Comparison of ENCODE assay signal across 8 cellular contexts in the genomic region with DNA sequence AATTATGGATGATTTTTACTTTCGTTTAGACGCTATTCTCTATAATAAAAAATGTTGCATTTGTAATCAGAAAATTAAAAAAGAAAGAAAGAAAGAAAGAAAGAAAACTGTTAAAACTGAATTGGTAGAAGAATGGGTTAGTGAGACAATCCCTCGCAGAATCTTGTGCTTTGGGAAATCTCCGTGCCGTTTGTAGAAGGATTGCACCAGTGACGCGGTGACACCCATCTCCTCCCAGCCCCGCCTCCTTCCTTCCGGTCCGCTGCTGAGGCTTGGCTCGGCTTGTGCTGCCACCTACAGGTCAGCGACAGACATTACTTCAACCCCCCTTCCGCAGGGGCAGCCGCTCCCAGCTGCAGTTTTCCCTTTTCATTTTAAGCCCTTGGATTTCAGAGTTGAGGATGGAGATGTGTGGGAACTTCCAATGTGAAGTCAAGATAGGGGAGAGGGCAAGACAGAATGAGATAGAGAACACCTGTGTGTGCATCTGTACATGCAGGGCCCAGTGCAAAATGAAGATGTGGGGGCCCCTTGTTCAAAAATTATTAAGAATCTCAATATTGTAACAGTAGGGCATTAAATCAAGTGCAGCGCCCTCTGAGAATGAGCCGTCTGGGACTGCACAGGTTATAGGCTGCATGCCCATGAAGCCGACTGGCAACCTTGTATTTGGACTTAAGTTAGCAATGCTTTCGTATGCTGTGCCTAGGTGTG. TPM values are rescaled to one million over a fixed set of nuclear protein-coding genes. Genes with fewer than 3 reads are reported as not detected.
DNase-seq lines count a peak whose midpoint lies in the region; ATAC-seq and TF ChIP-seq lines count a peak whose summit lies in the region.

No MANE protein-coding gene starts in this region.

- intact Hi-C loops in esophagus muscularis mucosa (cut with DNase I) = loop anchor here (2.0 to 5.0 kb wide), 2 partner anchors 121 to 195 kb away; no protein-coding TSS in a partner anchor

- peak overlapping the region; percentile 46 to 52 (median 50) for H3K4me3 ChIP-seq in esophagus muscularis mucosa

- H3K4me1 ChIP-seq in esophagus muscularis mucosa = peaks cover 6 to 11% (median 8%) of the 10 kb centered on the region in 4 donors

- peak; percentile 80 for ATAC-seq in GM19324 (IDR thresholded peaks at IDR 0.05; ENCODE audit: low FRiP score, unreplicated experiment)

- peaks cover 0 to 23% (median 0%) of the 10 kb centered on the region in 4 donors for H3K27me3 ChIP-seq in esophagus muscularis mucosa

- TF ChIP-seq EP300 in Ishikawa (IDR thresholded peaks at IDR 0.05; ENCODE audit: borderline replicate concordance) = no peak
- no peak for TF ChIP-seq EP300 in esophagus muscularis mucosa (IDR thresholded peaks at IDR 0.05)

- peak; percentile 97 for DNase-seq in AG08395 (ENCODE audit: low spot score)
- peak; percentile 24 for DNase-seq in OCI-M2 (lab: John Stamatoyannopoulos, UW; ENCODE audit: unreplicated experiment)
- peak; percentile 84 for DNase-seq in activated T-cell treated with anti-CD3 and anti-CD28 coated beads for 48 hours (ENCODE audit: low read depth)
- DNase-seq in esophagus muscularis mucosa (ENCODE audit: extremely low spot score) = peak; percentile 95
- DNase-seq in myocyte (ENCODE audit: low read depth) = peak; percentile 83
- peak; percentile 77 to 82 for DNase-seq in stimulated activated CD8-positive, alpha-beta memory T cell treated with anti-CD3 and anti-CD28 coated beads, Interleukin-7, amount 100 ng/mL, for 1 hour (ENCODE audit: low read depth in 2 of 2)

- no peak overlapping the region for H3K27ac ChIP-seq in esophagus muscularis mucosa (replicated peaks in 1 of 4)

- peak; percentile 96 to 98 (median 98) for TF ChIP-seq CTCF in esophagus muscularis mucosa (IDR thresholded peaks at IDR 0.05)

- no peaks in the 10 kb centered on the region for H3K9me3 ChIP-seq in esophagus muscularis mucosa

- WGBS in esophagus muscularis mucosa = 15% methylated on average over 18 of the region's 18 CpGs

- TF ChIP-seq POLR2A in esophagus muscularis mucosa (IDR thresholded peaks at IDR 0.05; ENCODE audit: low read depth) = no peak

- H3K36me3 ChIP-seq in esophagus muscularis mucosa = no peaks in the 10 kb centered on the region

- peak; percentile 91 for TF ChIP-seq RAD21 in Ishikawa (IDR thresholded peaks at IDR 0.05; ENCODE audit: low read depth)

TF ChIP-seq in Ishikawa, 13 proteins besides CTCF, POLR2A, EP300 and RAD21:
- TF ChIP-seq ZBTB7A (IDR thresholded peaks at IDR 0.05; ENCODE audit: low read depth) (no peak), TCF12 (IDR thresholded peaks at IDR 0.05; ENCODE audit: low read depth) (no peak)
- TF ChIP-seq, protein P1, sequence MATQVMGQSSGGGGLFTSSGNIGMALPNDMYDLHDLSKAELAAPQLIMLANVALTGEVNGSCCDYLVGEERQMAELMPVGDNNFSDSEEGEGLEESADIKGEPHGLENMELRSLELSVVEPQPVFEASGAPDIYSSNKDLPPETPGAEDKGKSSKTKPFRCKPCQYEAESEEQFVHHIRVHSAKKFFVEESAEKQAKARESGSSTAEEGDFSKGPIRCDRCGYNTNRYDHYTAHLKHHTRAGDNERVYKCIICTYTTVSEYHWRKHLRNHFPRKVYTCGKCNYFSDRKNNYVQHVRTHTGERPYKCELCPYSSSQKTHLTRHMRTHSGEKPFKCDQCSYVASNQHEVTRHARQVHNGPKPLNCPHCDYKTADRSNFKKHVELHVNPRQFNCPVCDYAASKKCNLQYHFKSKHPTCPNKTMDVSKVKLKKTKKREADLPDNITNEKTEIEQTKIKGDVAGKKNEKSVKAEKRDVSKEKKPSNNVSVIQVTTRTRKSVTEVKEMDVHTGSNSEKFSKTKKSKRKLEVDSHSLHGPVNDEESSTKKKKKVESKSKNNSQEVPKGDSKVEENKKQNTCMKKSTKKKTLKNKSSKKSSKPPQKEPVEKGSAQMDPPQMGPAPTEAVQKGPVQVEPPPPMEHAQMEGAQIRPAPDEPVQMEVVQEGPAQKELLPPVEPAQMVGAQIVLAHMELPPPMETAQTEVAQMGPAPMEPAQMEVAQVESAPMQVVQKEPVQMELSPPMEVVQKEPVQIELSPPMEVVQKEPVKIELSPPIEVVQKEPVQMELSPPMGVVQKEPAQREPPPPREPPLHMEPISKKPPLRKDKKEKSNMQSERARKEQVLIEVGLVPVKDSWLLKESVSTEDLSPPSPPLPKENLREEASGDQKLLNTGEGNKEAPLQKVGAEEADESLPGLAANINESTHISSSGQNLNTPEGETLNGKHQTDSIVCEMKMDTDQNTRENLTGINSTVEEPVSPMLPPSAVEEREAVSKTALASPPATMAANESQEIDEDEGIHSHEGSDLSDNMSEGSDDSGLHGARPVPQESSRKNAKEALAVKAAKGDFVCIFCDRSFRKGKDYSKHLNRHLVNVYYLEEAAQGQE (IDR thresholded peaks at IDR 0.05; ENCODE audit: low read depth) = no peak
- TF ChIP-seq, protein P2, sequence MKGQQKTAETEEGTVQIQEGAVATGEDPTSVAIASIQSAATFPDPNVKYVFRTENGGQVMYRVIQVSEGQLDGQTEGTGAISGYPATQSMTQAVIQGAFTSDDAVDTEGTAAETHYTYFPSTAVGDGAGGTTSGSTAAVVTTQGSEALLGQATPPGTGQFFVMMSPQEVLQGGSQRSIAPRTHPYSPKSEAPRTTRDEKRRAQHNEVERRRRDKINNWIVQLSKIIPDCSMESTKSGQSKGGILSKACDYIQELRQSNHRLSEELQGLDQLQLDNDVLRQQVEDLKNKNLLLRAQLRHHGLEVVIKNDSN (IDR thresholded peaks at IDR 0.05) = no peak

RNA-seq across cellular contexts. Expression of a gene that starts 41.1 kb away (rescaled TPM):
- 10 to 100 TPM; 27.0 to 44.8 (median 38.6) TPM for total RNA-seq in esophagus muscularis mucosa
- 31.9 and 32.2 TPM in 2 replicates for total RNA-seq in myocyte
- polyA plus RNA-seq in myocyte (2012) = 13.3 TPM

RNA-seq across cellular contexts. Expression of a gene that starts 41.4 kb away (rescaled TPM):
- total RNA-seq in esophagus muscularis mucosa = 100 to 1,000 TPM; 124 to 205 (median 169) TPM
- 71.5 and 109 TPM in 2 replicates for total RNA-seq in myocyte
- polyA plus RNA-seq in myocyte (2012) = 32.2 TPM

Comparison
In these comparisons a context has a peak if more than half of its experiments do, and no peak if none do; other contexts are left out.
1. DNase-seq: peak in every context shown above with its lines; median percentile 97 in AG08395; 95 in esophagus muscularis mucosa; 84 in activated T-cell treated with anti-CD3 and anti-CD28 coated beads for 48 hours; 83 in myocyte; 80 in stimulated activated CD8-positive, alpha-beta memory T cell treated with anti-CD3 and anti-CD28 coated beads, Interleukin-7, amount 100 ng/mL, for 1 hour; 24 in OCI-M2.